ENCODE assay signal across 1 cellular context in the genomic region with DNA sequence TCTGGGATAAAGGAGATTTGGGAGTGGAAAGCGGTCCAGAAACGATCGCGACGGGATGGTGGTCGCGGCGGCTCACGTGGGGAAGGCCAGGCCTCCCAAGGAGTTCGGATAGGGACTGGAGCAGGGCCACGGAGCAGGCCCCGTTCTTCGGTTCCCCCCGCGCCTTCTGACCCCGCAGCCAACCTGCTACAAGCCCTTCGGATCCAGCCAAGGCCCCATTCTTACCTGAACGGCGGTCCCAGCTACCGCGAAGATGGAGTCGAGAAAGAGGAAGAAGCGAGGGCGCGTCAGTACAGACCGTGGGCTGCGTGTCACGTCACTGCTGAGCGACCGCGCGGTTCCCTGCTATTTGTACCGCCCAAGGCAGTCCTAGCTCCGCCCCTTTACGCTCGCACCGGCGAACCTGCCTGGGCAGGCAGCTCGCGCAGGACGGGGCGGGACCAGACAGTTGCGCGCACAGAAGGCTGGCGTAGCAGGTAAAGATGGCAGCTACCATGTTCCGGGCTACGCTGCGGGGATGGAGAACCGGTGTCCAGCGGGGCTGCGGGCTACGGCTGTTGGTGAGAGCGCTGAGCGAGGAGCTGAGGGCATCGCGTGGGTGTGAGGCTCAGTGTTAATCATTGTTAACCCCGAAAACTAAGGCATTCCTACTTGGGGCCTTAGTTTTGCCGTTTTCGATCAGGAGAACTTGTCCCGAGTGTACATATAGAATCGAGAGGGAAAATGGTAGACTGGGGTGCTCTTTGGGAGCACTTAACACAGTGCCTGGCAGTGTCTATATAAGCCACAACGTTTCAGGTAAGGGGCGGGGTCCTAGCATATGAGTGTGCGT.
TF ChIP-seq lines count a peak whose summit lies in the region.

A gene (minus strand): TSS at position 270 of the 832 bp plus-strand sequence. CDS start 321 bp downstream, outside the sequence.
A gene (plus strand): TSS at position 457 of the 832 bp plus-strand sequence. CDS start 26 bp downstream, at position 483.

TF ChIP-seq in H1, 55 proteins besides CTCF, POLR2A, EP300 and RAD21 (continued from another document):
- TF ChIP-seq TCF12 (IDR thresholded peaks at IDR 0.05; ENCODE audit: low read depth, low read length) (no peak), CHD1 (IDR thresholded peaks at IDR 0.05; ENCODE audit: low read depth, low read length) (no peak), ZNF274 (IDR thresholded peaks at IDR 0.05; ENCODE audit: borderline replicate concordance, extremely low read depth, low read length) (no peak)
